In the genomic region with DNA sequence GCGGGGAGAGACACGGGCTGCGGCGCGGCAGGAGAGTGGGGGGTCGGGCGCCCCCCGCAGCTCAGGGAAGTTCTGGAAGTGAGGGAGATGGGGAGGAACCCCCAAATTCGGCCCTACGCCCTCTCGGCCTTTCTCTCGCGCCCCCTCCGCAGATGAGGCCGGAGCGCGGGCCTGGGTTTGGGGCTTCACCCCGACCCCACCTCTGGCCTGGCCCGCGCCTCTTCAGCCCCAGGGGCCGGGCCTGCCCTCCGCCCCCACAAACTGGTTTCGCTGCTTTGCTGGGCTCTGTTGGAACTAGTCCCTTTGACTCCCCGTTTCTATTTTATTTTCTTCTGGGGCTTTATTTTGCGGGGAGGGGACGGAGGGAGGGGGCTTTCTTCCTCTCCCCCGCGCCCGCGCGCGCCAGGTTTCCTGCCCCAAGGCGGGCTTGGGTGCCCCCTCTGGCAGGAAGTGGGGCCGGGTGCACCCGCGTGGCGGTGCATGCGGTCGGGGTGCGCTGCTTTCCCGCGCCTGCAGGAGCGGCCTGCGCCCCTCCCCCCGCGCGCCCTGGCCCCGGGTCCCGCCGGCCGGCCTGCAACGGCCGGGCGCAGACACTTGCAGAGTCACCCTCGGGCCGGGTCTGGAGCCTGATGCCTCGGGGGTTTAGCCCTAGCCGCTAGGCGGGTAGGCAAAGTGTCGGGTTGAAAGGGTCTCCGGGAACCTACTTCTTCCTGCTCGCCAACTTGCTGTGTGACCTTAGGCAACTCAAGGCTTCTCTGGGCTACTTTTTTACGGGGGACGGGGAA, we compare ENCODE assay signal across 8 cellular contexts. TPM values are rescaled to one million over a fixed set of nuclear protein-coding genes. Genes with fewer than 3 reads are reported as not detected.
DNase-seq lines count a peak whose midpoint lies in the region; ATAC-seq and TF ChIP-seq lines count a peak whose summit lies in the region.

No MANE protein-coding gene starts in this region.

- H3K4me3 ChIP-seq in AG10803 (ENCODE audit: low read length) (peak overlapping the region; percentile 70), endocrine pancreas (ENCODE audit: control insufficient read depth, insufficient read depth, low read length) (peak overlapping the region; percentile 29)

- no peaks in the 10 kb centered on the region for H3K27me3 ChIP-seq in endocrine pancreas (ENCODE audit: control insufficient read depth, insufficient read depth, low read length)

- TF ChIP-seq POLR2A in GM19099 (IDR thresholded peaks at IDR 0.05; ENCODE audit: extremely low read depth, insufficient read length, low read depth): peak; percentile 27

- H3K4me1 Mint-ChIP-seq in activated CD4-positive, alpha-beta memory T cell treated with anti-CD3 and anti-CD28 coated beads, Interleukin-2, amount 10 ng/mL, durations not matched to agents 7 days and 5 days: peaks cover 54% of the 10 kb centered on the region
- H3K4me1 Mint-ChIP-seq in stimulated activated naive CD8-positive, alpha-beta T cell treated with anti-CD3 and anti-CD28 coated beads, Interleukin-15, Interleukin-2, amounts not matched to agents 100 ng/mL and 50 ng/mL, for 24 hours (ENCODE audit: low read depth): peaks cover 60% of the 10 kb centered on the region

- no peaks in the 10 kb centered on the region for H3K36me3 ChIP-seq in endocrine pancreas (ENCODE audit: control insufficient read depth, insufficient read depth, low read length)

- peak overlapping the region; percentile 88 for H3K9ac ChIP-seq in endocrine pancreas (ENCODE audit: control insufficient read depth, insufficient read depth, low read length)

- H3K4me1 ChIP-seq in endocrine pancreas (ENCODE audit: control insufficient read depth, insufficient read depth, low read length): no peaks in the 10 kb centered on the region

- no peaks in the 10 kb centered on the region for H3K27me3 Mint-ChIP-seq in activated CD4-positive, alpha-beta memory T cell treated with anti-CD3 and anti-CD28 coated beads, Interleukin-2, amount 10 ng/mL, durations not matched to agents 7 days and 5 days
- no peaks in the 10 kb centered on the region for H3K27me3 Mint-ChIP-seq in stimulated activated naive CD8-positive, alpha-beta T cell treated with anti-CD3 and anti-CD28 coated beads, Interleukin-15, Interleukin-2, amounts not matched to agents 100 ng/mL and 50 ng/mL, for 24 hours

- POLR2A ChIA-PET in activated CD4-positive, alpha-beta memory T cell treated with anti-CD3 and anti-CD28 coated beads, Interleukin-2, amount 10 ng/mL, durations not matched to agents 7 days and 5 days (lab: Charles Lee): interaction anchor here (0.6 to 2.6 kb wide), 12 partner anchors 10 to 1037 kb away, joined by 3 to 47 read pairs (median 6); partner anchors contain the start of genes SMIM29 and SNRPC

- H3K9me3 ChIP-seq in endocrine pancreas (ENCODE audit: control insufficient read depth, low read length): no peaks in the 10 kb centered on the region

- H3K36me3 Mint-ChIP-seq in activated CD4-positive, alpha-beta memory T cell treated with anti-CD3 and anti-CD28 coated beads, Interleukin-2, amount 10 ng/mL, durations not matched to agents 7 days and 5 days (ENCODE audit: low read depth): peaks cover 46% of the 10 kb centered on the region
- peaks cover 48% of the 10 kb centered on the region for H3K36me3 Mint-ChIP-seq in stimulated activated naive CD8-positive, alpha-beta T cell treated with anti-CD3 and anti-CD28 coated beads, Interleukin-15, Interleukin-2, amounts not matched to agents 100 ng/mL and 50 ng/mL, for 24 hours (ENCODE audit: low read depth)

- DNase-seq in AG10803 (ENCODE audit: low read depth) (no peak), NCI-H146 (lab: John Stamatoyannopoulos, UW) (peak; percentile 50), midbrain (lab: John Stamatoyannopoulos, UW) (peak; percentile 34)
- DNase-seq in activated CD4-positive, alpha-beta memory T cell treated with anti-CD3 and anti-CD28 coated beads, Interleukin-2, amount 10 ng/mL, durations not matched to agents 7 days and 5 days: peak; percentile 82

- no peak for ATAC-seq in GM21786 (IDR thresholded peaks at IDR 0.05; ENCODE audit: unreplicated experiment)

- peak overlapping the region; percentile 85 for H3K4me3 Mint-ChIP-seq in activated CD4-positive, alpha-beta memory T cell treated with anti-CD3 and anti-CD28 coated beads, Interleukin-2, amount 10 ng/mL, durations not matched to agents 7 days and 5 days
- H3K4me3 Mint-ChIP-seq in stimulated activated naive CD8-positive, alpha-beta T cell treated with anti-CD3 and anti-CD28 coated beads, Interleukin-15, Interleukin-2, amounts not matched to agents 100 ng/mL and 50 ng/mL, for 24 hours: peak overlapping the region; percentile 95

- TF ChIP-seq CTCF in AG10803 (conservative IDR thresholded peaks at IDR 0.05; ENCODE audit: low read length): peak; percentile 31

- no peaks in the 10 kb centered on the region for H3K9me3 Mint-ChIP-seq in activated CD4-positive, alpha-beta memory T cell treated with anti-CD3 and anti-CD28 coated beads, Interleukin-2, amount 10 ng/mL, durations not matched to agents 7 days and 5 days
- H3K9me3 Mint-ChIP-seq in stimulated activated naive CD8-positive, alpha-beta T cell treated with anti-CD3 and anti-CD28 coated beads, Interleukin-15, Interleukin-2, amounts not matched to agents 100 ng/mL and 50 ng/mL, for 24 hours: no peaks in the 10 kb centered on the region

- CTCF ChIA-PET in activated CD4-positive, alpha-beta memory T cell treated with anti-CD3 and anti-CD28 coated beads, Interleukin-2, amount 10 ng/mL, durations not matched to agents 7 days and 5 days (lab: Charles Lee): interaction anchor here (1.9 kb wide), 1 partner anchor 177 kb away, joined by 5 read pairs; no protein-coding TSS in a partner anchor

- peak overlapping the region; percentile 91 for H3K27ac Mint-ChIP-seq in activated CD4-positive, alpha-beta memory T cell treated with anti-CD3 and anti-CD28 coated beads, Interleukin-2, amount 10 ng/mL, durations not matched to agents 7 days and 5 days
- H3K27ac Mint-ChIP-seq in stimulated activated naive CD8-positive, alpha-beta T cell treated with anti-CD3 and anti-CD28 coated beads, Interleukin-15, Interleukin-2, amounts not matched to agents 100 ng/mL and 50 ng/mL, for 24 hours: peak overlapping the region; percentile 97

RNA-seq across cellular contexts. Expression of gene HMGA1, which starts 1.2 kb away (rescaled TPM):
- 100 to 1,000 TPM; 269 to 282 TPM for total RNA-seq in activated CD4-positive, alpha-beta memory T cell treated with anti-CD3 and anti-CD28 coated beads, Interleukin-2, amount 10 ng/mL, durations not matched to agents 7 days and 5 days

RNA-seq across cellular contexts. Expression of gene SMIM29, which starts 10.9 kb away (rescaled TPM):
- 10 to 100 TPM; 38.3 to 38.4 TPM for total RNA-seq in activated CD4-positive, alpha-beta memory T cell treated with anti-CD3 and anti-CD28 coated beads, Interleukin-2, amount 10 ng/mL, durations not matched to agents 7 days and 5 days
